ENCODE assay signal across 1 cellular context in the genomic region with DNA sequence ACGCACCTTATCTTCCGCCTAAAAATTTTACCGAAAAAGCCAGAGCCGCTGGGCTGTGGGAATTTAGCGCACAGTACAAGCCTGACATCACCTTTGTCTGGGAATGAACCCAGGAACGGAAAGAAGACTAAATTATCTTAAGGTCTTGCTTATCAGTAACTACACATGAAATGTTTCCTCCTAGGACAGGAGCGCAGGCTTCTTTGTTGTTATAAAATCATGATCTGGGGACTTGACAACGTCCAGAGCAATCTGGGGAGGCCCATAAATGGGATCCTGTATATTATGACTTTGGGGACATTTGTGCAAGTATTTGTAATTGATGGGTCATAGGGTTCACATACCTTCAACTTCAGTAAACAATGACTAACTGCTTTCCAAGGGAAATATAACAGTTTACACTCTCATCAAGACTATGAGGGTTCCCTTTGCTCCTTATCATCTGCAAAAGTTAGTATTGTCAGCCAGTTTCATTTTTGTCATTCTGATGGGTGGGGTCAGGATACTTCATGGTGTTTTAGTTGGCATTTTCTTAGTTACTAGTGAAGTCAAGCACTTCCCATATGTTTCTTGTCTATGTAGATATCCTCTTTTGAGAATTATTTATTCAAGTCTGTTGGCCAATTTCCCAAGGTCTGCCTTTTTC.
TF ChIP-seq lines count a peak whose summit lies in the region.

No MANE protein-coding gene starts in this region.

TF ChIP-seq in HepG2, 621 proteins besides CTCF, POLR2A, EP300 and RAD21 (continued from another document and continues in another):
- TF ChIP-seq, protein P1, sequence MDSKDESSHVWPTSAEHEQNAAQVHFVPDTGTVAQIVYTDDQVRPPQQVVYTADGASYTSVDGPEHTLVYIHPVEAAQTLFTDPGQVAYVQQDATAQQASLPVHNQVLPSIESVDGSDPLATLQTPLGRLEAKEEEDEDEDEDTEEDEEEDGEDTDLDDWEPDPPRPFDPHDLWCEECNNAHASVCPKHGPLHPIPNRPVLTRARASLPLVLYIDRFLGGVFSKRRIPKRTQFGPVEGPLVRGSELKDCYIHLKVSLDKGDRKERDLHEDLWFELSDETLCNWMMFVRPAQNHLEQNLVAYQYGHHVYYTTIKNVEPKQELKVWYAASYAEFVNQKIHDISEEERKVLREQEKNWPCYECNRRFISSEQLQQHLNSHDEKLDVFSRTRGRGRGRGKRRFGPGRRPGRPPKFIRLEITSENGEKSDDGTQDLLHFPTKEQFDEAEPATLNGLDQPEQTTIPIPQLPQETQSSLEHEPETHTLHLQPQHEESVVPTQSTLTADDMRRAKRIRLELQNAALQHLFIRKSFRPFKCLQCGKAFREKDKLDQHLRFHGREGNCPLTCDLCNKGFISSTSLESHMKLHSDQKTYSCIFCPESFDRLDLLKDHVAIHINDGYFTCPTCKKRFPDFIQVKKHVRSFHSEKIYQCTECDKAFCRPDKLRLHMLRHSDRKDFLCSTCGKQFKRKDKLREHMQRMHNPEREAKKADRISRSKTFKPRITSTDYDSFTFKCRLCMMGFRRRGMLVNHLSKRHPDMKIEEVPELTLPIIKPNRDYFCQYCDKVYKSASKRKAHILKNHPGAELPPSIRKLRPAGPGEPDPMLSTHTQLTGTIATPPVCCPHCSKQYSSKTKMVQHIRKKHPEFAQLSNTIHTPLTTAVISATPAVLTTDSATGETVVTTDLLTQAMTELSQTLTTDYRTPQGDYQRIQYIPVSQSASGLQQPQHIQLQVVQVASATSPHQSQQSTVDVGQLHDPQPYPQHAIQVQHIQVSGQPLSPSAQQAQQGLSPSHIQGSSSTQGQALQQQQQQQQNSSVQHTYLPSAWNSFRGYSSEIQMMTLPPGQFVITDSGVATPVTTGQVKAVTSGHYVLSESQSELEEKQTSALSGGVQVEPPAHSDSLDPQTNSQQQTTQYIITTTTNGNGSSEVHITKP (CRISPR knock-in tag; IDR thresholded peaks at IDR 0.05; ENCODE audit: low read depth), result 0 out of 2 replicates have a peak, but pooled peaks have one; percentile 7
- TF ChIP-seq, protein P2, sequence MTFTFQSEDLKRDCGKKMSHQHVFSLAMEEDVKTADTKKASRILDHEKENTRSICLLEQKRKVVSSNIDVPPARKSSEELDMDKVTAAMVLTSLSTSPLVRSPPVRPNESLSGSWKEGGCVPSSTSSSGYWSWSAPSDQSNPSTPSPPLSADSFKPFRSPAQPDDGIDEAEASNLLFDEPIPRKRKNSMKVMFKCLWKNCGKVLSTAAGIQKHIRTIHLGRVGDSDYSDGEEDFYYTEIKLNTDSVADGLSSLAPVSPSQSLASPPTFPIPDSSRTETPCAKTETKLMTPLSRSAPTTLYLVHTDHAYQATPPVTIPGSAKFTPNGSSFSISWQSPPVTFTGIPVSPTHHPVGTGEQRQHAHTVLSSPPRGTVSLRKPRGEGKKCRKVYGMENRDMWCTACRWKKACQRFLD (CRISPR knock-in tag; IDR thresholded peaks at IDR 0.05; ENCODE audit: borderline replicate concordance), result no peak
- TF ChIP-seq CBX5 (CRISPR knock-in tag; IDR thresholded peaks at IDR 0.05; ENCODE audit: borderline replicate concordance), result no peak
- no peak for TF ChIP-seq ZNF317 (CRISPR knock-in tag; IDR thresholded peaks at IDR 0.05)
- TF ChIP-seq ZNF773 (CRISPR knock-in tag; IDR thresholded peaks at IDR 0.05; ENCODE audit: borderline replicate concordance), result no peak
- no peak for TF ChIP-seq KLF13 (CRISPR knock-in tag; IDR thresholded peaks at IDR 0.05)
- TF ChIP-seq IKZF1 (IDR thresholded peaks at IDR 0.05), result no peak
- no peak for TF ChIP-seq ZNF354B (CRISPR knock-in tag; IDR thresholded peaks at IDR 0.05)
- TF ChIP-seq KDM2A (CRISPR knock-in tag; IDR thresholded peaks at IDR 0.05; ENCODE audit: borderline replicate concordance, low read depth), result no peak
- no peak; the same call in 1 of the 2 replicates for TF ChIP-seq ZNF816 (CRISPR knock-in tag; IDR thresholded peaks at IDR 0.05; ENCODE audit: borderline replicate concordance)
- peak; percentile 35 for TF ChIP-seq ZNF781 (CRISPR knock-in tag; IDR thresholded peaks at IDR 0.05; ENCODE audit: borderline replicate concordance, not compliant biosample characterization)
- no peak for TF ChIP-seq ZNF510 (CRISPR knock-in tag; IDR thresholded peaks at IDR 0.05; ENCODE audit: low read depth)
- no peak for TF ChIP-seq ZNF878 (CRISPR knock-in tag; IDR thresholded peaks at IDR 0.05)
- TF ChIP-seq AGO1 (IDR thresholded peaks at IDR 0.05; ENCODE audit: low read depth, low read length, poor library complexity, severe bottlenecking), result no peak
- peak; percentile 60; the same call in 1 of the 2 replicates for TF ChIP-seq NR2F2 (IDR thresholded peaks at IDR 0.05; ENCODE audit: borderline replicate concordance, low read depth)
- no peak for TF ChIP-seq ZSCAN31 (CRISPR knock-in tag; IDR thresholded peaks at IDR 0.05; ENCODE audit: low read depth)
- no peak for TF ChIP-seq FOXA1 (IDR thresholded peaks at IDR 0.05)
- peak; percentile 34; the same call in 1 of the 2 replicates for TF ChIP-seq FOXA1 (CRISPR knock-in tag; IDR thresholded peaks at IDR 0.05)
- no peak for TF ChIP-seq ZNF432 (CRISPR knock-in tag; IDR thresholded peaks at IDR 0.05; ENCODE audit: borderline replicate concordance)
- no peak for TF ChIP-seq CHCHD3 (CRISPR knock-in tag; IDR thresholded peaks at IDR 0.05)
- TF ChIP-seq TSC22D2 (CRISPR knock-in tag; IDR thresholded peaks at IDR 0.05; ENCODE audit: borderline replicate concordance), result no peak
- TF ChIP-seq MAZ (IDR thresholded peaks at IDR 0.05; ENCODE audit: borderline replicate concordance, low read depth, low read length), result no peak
- no peak for TF ChIP-seq MAZ (CRISPR knock-in tag; IDR thresholded peaks at IDR 0.05; ENCODE audit: low read depth)
- TF ChIP-seq ZMYM2 (CRISPR knock-in tag; IDR thresholded peaks at IDR 0.05), result no peak
- TF ChIP-seq, protein P3, sequence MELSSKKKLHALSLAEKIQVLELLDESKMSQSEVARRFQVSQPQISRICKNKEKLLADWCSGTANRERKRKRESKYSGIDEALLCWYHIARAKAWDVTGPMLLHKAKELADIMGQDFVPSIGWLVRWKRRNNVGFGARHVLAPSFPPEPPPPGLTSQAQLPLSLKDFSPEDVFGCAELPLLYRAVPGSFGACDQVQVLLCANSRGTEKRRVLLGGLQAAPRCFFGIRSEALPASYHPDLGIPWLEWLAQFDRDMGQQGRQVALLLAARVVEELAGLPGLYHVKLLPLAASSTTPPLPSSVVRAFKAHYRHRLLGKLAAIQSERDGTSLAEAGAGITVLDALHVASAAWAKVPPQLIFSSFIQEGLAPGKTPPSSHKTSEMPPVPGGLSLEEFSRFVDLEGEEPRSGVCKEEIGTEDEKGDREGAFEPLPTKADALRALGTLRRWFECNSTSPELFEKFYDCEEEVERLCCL (CRISPR knock-in tag; IDR thresholded peaks at IDR 0.05; ENCODE audit: borderline replicate concordance), result no peak
- TF ChIP-seq RFX5 (IDR thresholded peaks at IDR 0.05; ENCODE audit: low read depth, low read length), result no peak
- TF ChIP-seq, protein P4, sequence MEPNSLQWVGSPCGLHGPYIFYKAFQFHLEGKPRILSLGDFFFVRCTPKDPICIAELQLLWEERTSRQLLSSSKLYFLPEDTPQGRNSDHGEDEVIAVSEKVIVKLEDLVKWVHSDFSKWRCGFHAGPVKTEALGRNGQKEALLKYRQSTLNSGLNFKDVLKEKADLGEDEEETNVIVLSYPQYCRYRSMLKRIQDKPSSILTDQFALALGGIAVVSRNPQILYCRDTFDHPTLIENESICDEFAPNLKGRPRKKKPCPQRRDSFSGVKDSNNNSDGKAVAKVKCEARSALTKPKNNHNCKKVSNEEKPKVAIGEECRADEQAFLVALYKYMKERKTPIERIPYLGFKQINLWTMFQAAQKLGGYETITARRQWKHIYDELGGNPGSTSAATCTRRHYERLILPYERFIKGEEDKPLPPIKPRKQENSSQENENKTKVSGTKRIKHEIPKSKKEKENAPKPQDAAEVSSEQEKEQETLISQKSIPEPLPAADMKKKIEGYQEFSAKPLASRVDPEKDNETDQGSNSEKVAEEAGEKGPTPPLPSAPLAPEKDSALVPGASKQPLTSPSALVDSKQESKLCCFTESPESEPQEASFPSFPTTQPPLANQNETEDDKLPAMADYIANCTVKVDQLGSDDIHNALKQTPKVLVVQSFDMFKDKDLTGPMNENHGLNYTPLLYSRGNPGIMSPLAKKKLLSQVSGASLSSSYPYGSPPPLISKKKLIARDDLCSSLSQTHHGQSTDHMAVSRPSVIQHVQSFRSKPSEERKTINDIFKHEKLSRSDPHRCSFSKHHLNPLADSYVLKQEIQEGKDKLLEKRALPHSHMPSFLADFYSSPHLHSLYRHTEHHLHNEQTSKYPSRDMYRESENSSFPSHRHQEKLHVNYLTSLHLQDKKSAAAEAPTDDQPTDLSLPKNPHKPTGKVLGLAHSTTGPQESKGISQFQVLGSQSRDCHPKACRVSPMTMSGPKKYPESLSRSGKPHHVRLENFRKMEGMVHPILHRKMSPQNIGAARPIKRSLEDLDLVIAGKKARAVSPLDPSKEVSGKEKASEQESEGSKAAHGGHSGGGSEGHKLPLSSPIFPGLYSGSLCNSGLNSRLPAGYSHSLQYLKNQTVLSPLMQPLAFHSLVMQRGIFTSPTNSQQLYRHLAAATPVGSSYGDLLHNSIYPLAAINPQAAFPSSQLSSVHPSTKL (CRISPR knock-in tag; IDR thresholded peaks at IDR 0.05), result peak; percentile 50
- TF ChIP-seq, protein P5, sequence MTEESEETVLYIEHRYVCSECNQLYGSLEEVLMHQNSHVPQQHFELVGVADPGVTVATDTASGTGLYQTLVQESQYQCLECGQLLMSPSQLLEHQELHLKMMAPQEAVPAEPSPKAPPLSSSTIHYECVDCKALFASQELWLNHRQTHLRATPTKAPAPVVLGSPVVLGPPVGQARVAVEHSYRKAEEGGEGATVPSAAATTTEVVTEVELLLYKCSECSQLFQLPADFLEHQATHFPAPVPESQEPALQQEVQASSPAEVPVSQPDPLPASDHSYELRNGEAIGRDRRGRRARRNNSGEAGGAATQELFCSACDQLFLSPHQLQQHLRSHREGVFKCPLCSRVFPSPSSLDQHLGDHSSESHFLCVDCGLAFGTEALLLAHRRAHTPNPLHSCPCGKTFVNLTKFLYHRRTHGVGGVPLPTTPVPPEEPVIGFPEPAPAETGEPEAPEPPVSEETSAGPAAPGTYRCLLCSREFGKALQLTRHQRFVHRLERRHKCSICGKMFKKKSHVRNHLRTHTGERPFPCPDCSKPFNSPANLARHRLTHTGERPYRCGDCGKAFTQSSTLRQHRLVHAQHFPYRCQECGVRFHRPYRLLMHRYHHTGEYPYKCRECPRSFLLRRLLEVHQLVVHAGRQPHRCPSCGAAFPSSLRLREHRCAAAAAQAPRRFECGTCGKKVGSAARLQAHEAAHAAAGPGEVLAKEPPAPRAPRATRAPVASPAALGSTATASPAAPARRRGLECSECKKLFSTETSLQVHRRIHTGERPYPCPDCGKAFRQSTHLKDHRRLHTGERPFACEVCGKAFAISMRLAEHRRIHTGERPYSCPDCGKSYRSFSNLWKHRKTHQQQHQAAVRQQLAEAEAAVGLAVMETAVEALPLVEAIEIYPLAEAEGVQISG (CRISPR knock-in tag; IDR thresholded peaks at IDR 0.05), result 0 out of 2 replicates have a peak, but pooled peaks have one; percentile 3
- no peak for TF ChIP-seq KLF15 (CRISPR knock-in tag; IDR thresholded peaks at IDR 0.05; ENCODE audit: borderline replicate concordance)
- TF ChIP-seq SMARCC2 (IDR thresholded peaks at IDR 0.05), result no peak
- no peak for TF ChIP-seq AGO2 (optimal IDR thresholded peaks at IDR 0.05; ENCODE audit: low read depth, low read length)
- TF ChIP-seq, protein P6, sequence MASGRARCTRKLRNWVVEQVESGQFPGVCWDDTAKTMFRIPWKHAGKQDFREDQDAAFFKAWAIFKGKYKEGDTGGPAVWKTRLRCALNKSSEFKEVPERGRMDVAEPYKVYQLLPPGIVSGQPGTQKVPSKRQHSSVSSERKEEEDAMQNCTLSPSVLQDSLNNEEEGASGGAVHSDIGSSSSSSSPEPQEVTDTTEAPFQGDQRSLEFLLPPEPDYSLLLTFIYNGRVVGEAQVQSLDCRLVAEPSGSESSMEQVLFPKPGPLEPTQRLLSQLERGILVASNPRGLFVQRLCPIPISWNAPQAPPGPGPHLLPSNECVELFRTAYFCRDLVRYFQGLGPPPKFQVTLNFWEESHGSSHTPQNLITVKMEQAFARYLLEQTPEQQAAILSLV (CRISPR knock-in tag; IDR thresholded peaks at IDR 0.05; ENCODE audit: borderline replicate concordance), result no peak
- TF ChIP-seq PLRG1 (conservative IDR thresholded peaks at IDR 0.05), result no peak
- no peak for TF ChIP-seq ZNF460 (CRISPR knock-in tag; IDR thresholded peaks at IDR 0.05; ENCODE audit: borderline replicate concordance)
- TF ChIP-seq, protein P7, sequence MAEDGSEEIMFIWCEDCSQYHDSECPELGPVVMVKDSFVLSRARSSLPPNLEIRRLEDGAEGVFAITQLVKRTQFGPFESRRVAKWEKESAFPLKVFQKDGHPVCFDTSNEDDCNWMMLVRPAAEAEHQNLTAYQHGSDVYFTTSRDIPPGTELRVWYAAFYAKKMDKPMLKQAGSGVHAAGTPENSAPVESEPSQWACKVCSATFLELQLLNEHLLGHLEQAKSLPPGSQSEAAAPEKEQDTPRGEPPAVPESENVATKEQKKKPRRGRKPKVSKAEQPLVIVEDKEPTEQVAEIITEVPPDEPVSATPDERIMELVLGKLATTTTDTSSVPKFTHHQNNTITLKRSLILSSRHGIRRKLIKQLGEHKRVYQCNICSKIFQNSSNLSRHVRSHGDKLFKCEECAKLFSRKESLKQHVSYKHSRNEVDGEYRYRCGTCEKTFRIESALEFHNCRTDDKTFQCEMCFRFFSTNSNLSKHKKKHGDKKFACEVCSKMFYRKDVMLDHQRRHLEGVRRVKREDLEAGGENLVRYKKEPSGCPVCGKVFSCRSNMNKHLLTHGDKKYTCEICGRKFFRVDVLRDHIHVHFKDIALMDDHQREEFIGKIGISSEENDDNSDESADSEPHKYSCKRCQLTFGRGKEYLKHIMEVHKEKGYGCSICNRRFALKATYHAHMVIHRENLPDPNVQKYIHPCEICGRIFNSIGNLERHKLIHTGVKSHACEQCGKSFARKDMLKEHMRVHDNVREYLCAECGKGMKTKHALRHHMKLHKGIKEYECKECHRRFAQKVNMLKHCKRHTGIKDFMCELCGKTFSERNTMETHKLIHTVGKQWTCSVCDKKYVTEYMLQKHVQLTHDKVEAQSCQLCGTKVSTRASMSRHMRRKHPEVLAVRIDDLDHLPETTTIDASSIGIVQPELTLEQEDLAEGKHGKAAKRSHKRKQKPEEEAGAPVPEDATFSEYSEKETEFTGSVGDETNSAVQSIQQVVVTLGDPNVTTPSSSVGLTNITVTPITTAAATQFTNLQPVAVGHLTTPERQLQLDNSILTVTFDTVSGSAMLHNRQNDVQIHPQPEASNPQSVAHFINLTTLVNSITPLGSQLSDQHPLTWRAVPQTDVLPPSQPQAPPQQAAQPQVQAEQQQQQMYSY (CRISPR knock-in tag; IDR thresholded peaks at IDR 0.05), result no peak
